In the genomic region with DNA sequence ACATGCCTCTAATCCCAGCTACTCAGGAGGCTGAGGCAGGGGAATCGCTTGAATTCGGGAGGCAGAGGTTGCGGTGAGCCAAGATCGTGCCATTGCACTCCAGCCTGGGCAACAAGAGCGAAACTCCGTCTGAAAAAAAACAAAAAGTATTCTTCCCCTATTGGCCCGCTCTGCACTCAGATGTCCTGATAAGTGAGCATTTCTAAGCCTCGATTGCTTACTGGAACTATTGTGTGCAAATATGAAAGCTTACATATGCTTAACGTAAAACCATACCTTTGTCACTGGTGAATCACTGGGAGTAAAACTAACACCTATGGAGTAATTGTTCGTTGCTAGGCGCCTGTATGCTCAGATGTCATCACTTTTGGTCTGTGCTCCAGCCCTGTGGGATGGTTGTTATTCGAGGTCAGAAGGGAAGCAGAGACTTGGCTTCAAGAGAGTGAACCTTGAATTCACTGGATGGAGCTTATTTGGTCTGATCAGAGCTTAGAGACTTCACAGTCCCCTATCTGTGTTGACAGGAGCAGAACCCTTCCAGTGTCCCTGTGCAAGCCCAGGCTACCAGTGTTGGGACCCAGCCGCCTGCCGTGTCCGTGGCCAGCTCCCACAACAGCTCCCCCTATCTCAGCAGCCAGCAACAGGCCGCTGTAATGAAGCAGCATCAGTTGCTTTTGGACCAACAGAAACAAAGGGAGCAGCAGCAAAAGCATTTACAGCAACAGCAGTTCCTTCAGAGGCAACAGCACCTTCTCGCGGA, we compare ENCODE assay signal across 14 cellular contexts. TPM values are rescaled to one million over a fixed set of nuclear protein-coding genes. Genes with fewer than 3 reads are reported as not detected.
A peak's percentile ranks its signal among the peaks of the same experiment; 100 is the strongest.
DNase-seq lines count a peak whose midpoint lies in the region; ATAC-seq and TF ChIP-seq lines count a peak whose summit lies in the region.
"Had no signal": no experiment of that assay in that cellular context is flagged by ENCODE, and none has a peak within 500 bp of the region (broad histone marks: within the 10 kb centered on the region; RNA-seq: fewer than 3 reads in every experiment).

No MANE protein-coding gene starts in this region.

- H3K36me3 ChIP-seq in IMR-90 (ENCODE audit: control insufficient read depth, insufficient read depth, low read length), result peaks cover 56% of the 10 kb centered on the region
- H3K36me3 ChIP-seq in neutrophil, result peaks cover 72% of the 10 kb centered on the region
- H3K36me3 ChIP-seq: uterus had no signal

- H3K27me3 Mint-ChIP-seq in activated CD4-positive, alpha-beta T cell treated with anti-CD3 and anti-CD28 coated beads, Interleukin-2, amount 10 ng/mL, durations not matched to agents 7 days and 5 days, result no peaks in the 10 kb centered on the region

- TF ChIP-seq CTCF in IMR-90 (conservative IDR thresholded peaks at IDR 0.05; ENCODE audit: low read depth, low read length) (0 out of 2 replicates have a peak, but pooled peaks have one; percentile 1), epithelial cell of esophagus (IDR thresholded peaks at IDR 0.05; ENCODE audit: insufficient read depth, low read depth, low read length, missing control alignments) (no peak), neutrophil (IDR thresholded peaks at IDR 0.05) (no peak)

- no peak overlapping the region for H2BK15ac ChIP-seq in IMR-90 (ENCODE audit: low read depth, low read length)

- peak; percentile 48 for DNase-seq in activated CD4-positive, alpha-beta T cell treated with anti-CD3 and anti-CD28 coated beads for 48 hours
- no peak for DNase-seq in activated CD4-positive, alpha-beta T cell treated with anti-CD3 and anti-CD28 coated beads, Interleukin-2, amount 10 ng/mL, durations not matched to agents 7 days and 5 days
- DNase-seq in IMR-90 (no peak), epithelial cell of esophagus (ENCODE audit: low read depth) (peak; percentile 21), putamen (ENCODE audit: low spot score) (no peak), DMS114 treated with DMSO at 0.1 percent for 48 hours (lab: John Stamatoyannopoulos, UW; ENCODE audit: unreplicated experiment) (no peak)
- DNase-seq: amygdala; effector CD8-positive, alpha-beta T cell; nucleus accumbens; uterus had no signal

- H2AK5ac ChIP-seq in IMR-90 (ENCODE audit: low read depth, low read length), result no peak overlapping the region

- H3K4me1 ChIP-seq in IMR-90 (ENCODE audit: control insufficient read depth, insufficient read depth, low read length), result peaks cover 23% of the 10 kb centered on the region
- peaks cover 63 to 69% of the 10 kb centered on the region in 2 experiments for H3K4me1 ChIP-seq in neutrophil (ENCODE audit: control insufficient read depth in 1 of 2, insufficient read depth in 1 of 2, low read depth in 1 of 2, low read length in 1 of 2)

- dilution Hi-C loops in IMR-90 (cut with HindIII; ENCODE audit: low sequenced_read_pairs, unreplicated experiment), result no loop called here

- no peak overlapping the region for H2BK5ac ChIP-seq in IMR-90 (ENCODE audit: low read depth, low read length, poor library complexity, severe bottlenecking)

- H2BK20ac ChIP-seq in IMR-90 (ENCODE audit: low read depth, low read length), result no peak overlapping the region

- no peak overlapping the region for H2AFZ ChIP-seq in IMR-90 (replicated peaks; ENCODE audit: low read length, poor library complexity)

- no peak overlapping the region for H3K18ac ChIP-seq in IMR-90 (ENCODE audit: low read depth, low read length)

- H3K4me3 ChIP-seq in IMR-90 (ENCODE audit: insufficient read depth, low read depth, low read length) (no peak overlapping the region), epithelial cell of esophagus (ENCODE audit: low read length) (no peak overlapping the region), neutrophil (ENCODE audit: low read depth in 1 of 2, low read length in 1 of 2) (no peak overlapping the region)
- H3K4me3 ChIP-seq: uterus had no signal

- H3K27ac Mint-ChIP-seq in activated CD4-positive, alpha-beta T cell treated with anti-CD3 and anti-CD28 coated beads, Interleukin-2, amount 10 ng/mL, durations not matched to agents 7 days and 5 days, result no peak overlapping the region
- H3K27ac Mint-ChIP-seq: T-helper 1 cell treated with Interleukin-12 subunit alpha and Interleukin-12 subunit beta and Interleukin-4 antibody, amounts not matched to agents 30 μg/mL and 1 μg/mL, for 36 hours had no signal

- no peak overlapping the region for H3K9ac ChIP-seq in IMR-90 (ENCODE audit: low read depth, low read length)

- peaks cover 12% of the 10 kb centered on the region for H3K9me1 ChIP-seq in IMR-90 (ENCODE audit: insufficient read depth, low read length)

- peaks cover 43% of the 10 kb centered on the region for H3K36me3 Mint-ChIP-seq in activated CD4-positive, alpha-beta T cell treated with anti-CD3 and anti-CD28 coated beads, Interleukin-2, amount 10 ng/mL, durations not matched to agents 7 days and 5 days (ENCODE audit: low read depth)

- no TSS peak for BruUV-seq in IMR-90 (replicated peaks; lab: Mats Ljungman, UMichigan)

- no peak overlapping the region for H3K56ac ChIP-seq in IMR-90 (ENCODE audit: extremely low read depth, insufficient read depth, low read length)

- H3K9me3 ChIP-seq in IMR-90 (ENCODE audit: control insufficient read depth, insufficient read depth, low read length) (no peaks in the 10 kb centered on the region), neutrophil (no peaks in the 10 kb centered on the region)
- H3K9me3 ChIP-seq: uterus had no signal

- no peak overlapping the region for H3K4ac ChIP-seq in IMR-90 (ENCODE audit: low read depth, low read length)

- no peak for TF ChIP-seq POLR2A in IMR-90 (IDR thresholded peaks at IDR 0.05; ENCODE audit: low read depth, low read length)

- CTCF ChIA-PET in activated CD4-positive, alpha-beta T cell treated with anti-CD3 and anti-CD28 coated beads, Interleukin-2, amount 10 ng/mL, durations not matched to agents 7 days and 5 days (lab: Charles Lee), result interaction anchor here (0.9 to 2.5 kb wide), 5 partner anchors 8 to 34 kb away, joined by 3 to 8 read pairs (median 5); no protein-coding TSS in a partner anchor
- CTCF ChIA-PET in IMR-90 (lab: Yijun Ruan, JAX), result interaction anchor here (0.6 to 0.7 kb wide), 2 partner anchors 58 to 537 kb away, joined by 3 read pairs; no protein-coding TSS in a partner anchor

- no peak overlapping the region for H4K8ac ChIP-seq in IMR-90 (ENCODE audit: low read depth in 2 of 2, low read length in 2 of 2)

- H3K9me3 Mint-ChIP-seq in activated CD4-positive, alpha-beta T cell treated with anti-CD3 and anti-CD28 coated beads, Interleukin-2, amount 10 ng/mL, durations not matched to agents 7 days and 5 days, result no peaks in the 10 kb centered on the region
- H3K9me3 Mint-ChIP-seq: T-helper 1 cell treated with Interleukin-12 subunit alpha and Interleukin-12 subunit beta and Interleukin-4 antibody, amounts not matched to agents 30 μg/mL and 1 μg/mL, for 36 hours had no signal

- H3K23ac ChIP-seq in IMR-90 (ENCODE audit: low read depth, low read length), result no peak overlapping the region

- no peaks in the 10 kb centered on the region for H3K27me3 ChIP-seq in IMR-90 (ENCODE audit: control insufficient read depth, insufficient read depth, low read length)
- H3K27me3 ChIP-seq in neutrophil, result no peaks in the 10 kb centered on the region
- H3K27me3 ChIP-seq: uterus had no signal

- peaks cover 23% of the 10 kb centered on the region for H4K20me1 ChIP-seq in IMR-90 (ENCODE audit: insufficient read depth, low read length)

- H2BK120ac ChIP-seq in IMR-90 (ENCODE audit: low read depth, low read length), result no peak overlapping the region

- H3K14ac ChIP-seq in IMR-90 (replicated peaks; ENCODE audit: low read depth, low read length), result no peak overlapping the region

- no peak overlapping the region for H4K91ac ChIP-seq in IMR-90 (ENCODE audit: insufficient read depth, low read depth, low read length)

- WGBS in IMR-90 (ENCODE audit: extremely low coverage in 2 of 2, insufficient read length in 1 of 2), 2 experiments, result 100% methylated on average over 1 of the region's 18 CpGs; no CpG with 5 or more reads in 1 of the 2 experiments

- peaks cover 17% of the 10 kb centered on the region for H3K4me1 Mint-ChIP-seq in activated CD4-positive, alpha-beta T cell treated with anti-CD3 and anti-CD28 coated beads, Interleukin-2, amount 10 ng/mL, durations not matched to agents 7 days and 5 days

- intact Hi-C loops in IMR-90 (cut with micrococcal nuclease), result no loop called here

- no peak overlapping the region for H2AK9ac ChIP-seq in IMR-90 (replicated peaks; ENCODE audit: low read depth, low read length, poor library complexity)

- no peak overlapping the region for H3K4me2 ChIP-seq in IMR-90 (ENCODE audit: low read depth, low read length)

- peaks cover 37 to 74% of the 10 kb centered on the region in 2 experiments for H3K79me1 ChIP-seq in IMR-90 (ENCODE audit: low read depth in 1 of 2, low read length in 2 of 2)

- no peak for TF ChIP-seq RAD21 in IMR-90 (IDR thresholded peaks at IDR 0.05; ENCODE audit: low read length)

- no peak overlapping the region for H3K27ac ChIP-seq in IMR-90 (ENCODE audit: insufficient read depth, low read length)
- peak overlapping the region; percentile 41 for H3K27ac ChIP-seq in neutrophil
- H3K27ac ChIP-seq: uterus had no signal

- POLR2A ChIA-PET in activated CD4-positive, alpha-beta T cell treated with anti-CD3 and anti-CD28 coated beads, Interleukin-2, amount 10 ng/mL, durations not matched to agents 7 days and 5 days (lab: Charles Lee), result no interaction called here
- POLR2A ChIA-PET in IMR-90 (lab: Charles Lee; ENCODE audit: unreplicated experiment), result no interaction called here

- ATAC-seq in IMR-90 (ENCODE audit: low read depth), result no peak
- no peak for ATAC-seq in HG03025 (IDR thresholded peaks at IDR 0.05; ENCODE audit: low FRiP score, unreplicated experiment)

- no peak overlapping the region for H4K5ac ChIP-seq in IMR-90 (ENCODE audit: low read depth, low read length)

- in situ Hi-C loops in IMR-90 (cut with MboI; ENCODE audit: low sequenced_read_pairs), result no loop called here

- no peak overlapping the region for H3K4me3 Mint-ChIP-seq in activated CD4-positive, alpha-beta T cell treated with anti-CD3 and anti-CD28 coated beads, Interleukin-2, amount 10 ng/mL, durations not matched to agents 7 days and 5 days
- H3K4me3 Mint-ChIP-seq: T-helper 1 cell treated with Interleukin-12 subunit alpha and Interleukin-12 subunit beta and Interleukin-4 antibody, amounts not matched to agents 30 μg/mL and 1 μg/mL, for 36 hours had no signal

RNA-seq across cellular contexts. Expression of gene LTC4S, which starts 25.3 kb away (rescaled TPM):
- total RNA-seq in activated CD4-positive, alpha-beta T cell treated with anti-CD3 and anti-CD28 coated beads, Interleukin-2, amount 10 ng/mL, durations not matched to agents 7 days and 5 days, result 1 to 10 TPM; 1.4 to 2.5 TPM
- not detected in 2 replicates for total RNA-seq in IMR-90 (2012; rRNA removed)
- 0.72 and 1.9 TPM in 2 replicates for polyA plus RNA-seq in IMR-90 (2012; rRNA removed)
- polyA plus RNA-seq in IMR-90 (2012; cell fraction: cytosol; rRNA removed), result 1.3 and 3.2 TPM in 2 replicates
- polyA plus RNA-seq in IMR-90 (2012; cell fraction: nucleus; rRNA removed; ENCODE audit: low replicate concordance), result 2.3 and 12.6 TPM in 2 replicates
- total RNA-seq: glomerular endothelial cell had no signal

RNA-seq across cellular contexts. Expression of gene MAML1, which starts 35.9 kb away (rescaled TPM):
- total RNA-seq in activated CD4-positive, alpha-beta T cell treated with anti-CD3 and anti-CD28 coated beads, Interleukin-2, amount 10 ng/mL, durations not matched to agents 7 days and 5 days, result 10 to 100 TPM; 34.3 to 34.9 TPM
- 4.7 TPM in 2 replicates for total RNA-seq in IMR-90 (2012; rRNA removed)
- 10.2 and 20.4 TPM in 2 replicates for polyA plus RNA-seq in IMR-90 (2012; rRNA removed)
- polyA plus RNA-seq in IMR-90 (2012; cell fraction: cytosol; rRNA removed), result 4.5 and 7.3 TPM in 2 replicates
- polyA plus RNA-seq in IMR-90 (2012; cell fraction: nucleus; rRNA removed; ENCODE audit: low replicate concordance), result 13.3 and 15.0 TPM in 2 replicates

RNA-seq across cellular contexts. Expression of gene MGAT4B, which starts 38.2 kb away (rescaled TPM):
- total RNA-seq in activated CD4-positive, alpha-beta T cell treated with anti-CD3 and anti-CD28 coated beads, Interleukin-2, amount 10 ng/mL, durations not matched to agents 7 days and 5 days, result 10 to 100 TPM; 86.2 to 87.7 TPM
- total RNA-seq in IMR-90 (2012; rRNA removed), result 53.9 and 73.7 TPM in 2 replicates
- 155 and 164 TPM in 2 replicates for polyA plus RNA-seq in IMR-90 (2012; rRNA removed)
- polyA plus RNA-seq in IMR-90 (2012; cell fraction: cytosol; rRNA removed), result 148 and 266 TPM in 2 replicates
- 388 and 999 TPM in 2 replicates for polyA plus RNA-seq in IMR-90 (2012; cell fraction: nucleus; rRNA removed; ENCODE audit: low replicate concordance)

RNA-seq across cellular contexts. Expression of gene SQSTM1, which starts 52.2 kb away (rescaled TPM):
- total RNA-seq in activated CD4-positive, alpha-beta T cell treated with anti-CD3 and anti-CD28 coated beads, Interleukin-2, amount 10 ng/mL, durations not matched to agents 7 days and 5 days, result 10 to 100 TPM; 79.6 to 93.0 TPM
- total RNA-seq in IMR-90 (2012; rRNA removed), result 168 and 184 TPM in 2 replicates
- 152 and 201 TPM in 2 replicates for polyA plus RNA-seq in IMR-90 (2012; rRNA removed)
- polyA plus RNA-seq in IMR-90 (2012; cell fraction: cytosol; rRNA removed), result 153 and 219 TPM in 2 replicates
- polyA plus RNA-seq in IMR-90 (2012; cell fraction: nucleus; rRNA removed; ENCODE audit: low replicate concordance), result 377 and 407 TPM in 2 replicates

Comparison
In these comparisons a context has a peak if more than half of its experiments do, and no peak if none do; other contexts are left out.
1. DNase-seq: peak in activated CD4-positive, alpha-beta T cell treated with anti-CD3 and anti-CD28 coated beads for 48 hours (single experiment) and epithelial cell of esophagus (single experiment); none in activated CD4-positive, alpha-beta T cell treated with anti-CD3 and anti-CD28 coated beads, Interleukin-2, amount 10 ng/mL, durations not matched to agents 7 days and 5 days (single experiment), IMR-90 (single experiment), putamen (single experiment) and DMS114 treated with DMSO at 0.1 percent for 48 hours (single experiment).